13 cellular contexts compared by ENCODE assay signal in genomic region chr1:199742547-199742946, GRCh38.
A peak's percentile ranks its signal among the peaks of the same experiment; 100 is the strongest.
DNase-seq lines count a peak whose midpoint lies in the region; ATAC-seq and TF ChIP-seq lines count a peak whose summit lies in the region.
"Had no signal": no experiment of that assay in that cellular context is flagged by ENCODE, and none has a peak within 500 bp of the region (broad histone marks: within the 10 kb centered on the region; RNA-seq: fewer than 3 reads in every experiment).

No MANE protein-coding gene starts in this region.

- TF ChIP-seq CTCF in left lung (IDR thresholded peaks at IDR 0.05) (no peak), left ventricle myocardium inferior (IDR thresholded peaks at IDR 0.05; ENCODE audit: borderline replicate concordance) (no peak), suprapubic skin (IDR thresholded peaks at IDR 0.05) (no peak)

- intact Hi-C loops in left lung (cut with DNase I): no loop called here
- intact Hi-C loops in left ventricle myocardium inferior (cut with micrococcal nuclease): no loop called here

- no peak overlapping the region for H3K4me3 Mint-ChIP-seq in activated CD8-positive, alpha-beta memory T cell treated with anti-CD3 and anti-CD28 coated beads, Interleukin-2, amount 10 ng/mL, durations not matched to agents 7 days and 5 days
- H3K4me3 Mint-ChIP-seq: activated naive CD4-positive, alpha-beta T cell treated with anti-CD3 and anti-CD28 coated beads, Interleukin-2, amount 50 U/mL, for 24 hours had no signal

- DNase-seq in AG20443 (ENCODE audit: low spot score) (peak; percentile 51), LoVo (ENCODE audit: low spot score) (peak; percentile 37), adipocyte (ENCODE audit: low read depth) (peak; percentile 84), left lung (no peak), left ventricle myocardium inferior (no peak), suprapubic skin (ENCODE audit: low spot score in 2 of 2) (no peak), occipital lobe (lab: John Stamatoyannopoulos, UW) (no peak)
- no peak for DNase-seq in activated CD8-positive, alpha-beta memory T cell treated with anti-CD3 and anti-CD28 coated beads, Interleukin-2, amount 10 ng/mL, durations not matched to agents 7 days and 5 days
- DNase-seq: NCI-H1436 treated with DMSO at 0.1 percent for 48 hours; stimulated activated naive CD4-positive, alpha-beta T cell; T-helper 9 cell had no signal

- H3K27ac ChIP-seq in left lung (no peak overlapping the region), left ventricle myocardium inferior (replicated peaks) (no peak overlapping the region), suprapubic skin (no peak overlapping the region)

- no peak overlapping the region for H3K9ac ChIP-seq in adipocyte (ENCODE audit: low read length)

- CTCF ChIA-PET in activated CD8-positive, alpha-beta memory T cell treated with anti-CD3 and anti-CD28 coated beads, Interleukin-2, amount 10 ng/mL, durations not matched to agents 7 days and 5 days (lab: Charles Lee): no interaction called here

- H3K4me1 ChIP-seq in adipocyte (ENCODE audit: control insufficient read depth, insufficient read depth, low read length) (peaks cover 8% of the 10 kb centered on the region), left lung (peaks cover 0 to 8% of the 10 kb centered on the region in 2 donors), left ventricle myocardium inferior (no peaks in the 10 kb centered on the region), suprapubic skin (no peaks in the 10 kb centered on the region)

- H3K27me3 Mint-ChIP-seq in activated CD8-positive, alpha-beta memory T cell treated with anti-CD3 and anti-CD28 coated beads, Interleukin-2, amount 10 ng/mL, durations not matched to agents 7 days and 5 days: peaks cover 7% of the 10 kb centered on the region
- H3K27me3 Mint-ChIP-seq: progenitor cell of endocrine pancreas had no signal

- H3K36me3 ChIP-seq in adipocyte (ENCODE audit: control insufficient read depth, insufficient read depth, low read length, severe bottlenecking): no peaks in the 10 kb centered on the region
- no peaks in the 10 kb centered on the region for H3K36me3 ChIP-seq in left lung
- no peaks in the 10 kb centered on the region for H3K36me3 ChIP-seq in left ventricle myocardium inferior
- H3K36me3 ChIP-seq in suprapubic skin: no peaks in the 10 kb centered on the region

- peak; percentile 63 for ATAC-seq in left lung
- ATAC-seq in activated CD8-positive, alpha-beta memory T cell treated with anti-CD3 and anti-CD28 coated beads, Interleukin-2, amount 10 ng/mL, durations not matched to agents 7 days and 5 days: no peak

- no peak overlapping the region for H3K4me3 ChIP-seq in adipocyte (ENCODE audit: low read length)
- no peak overlapping the region for H3K4me3 ChIP-seq in left lung
- no peak overlapping the region for H3K4me3 ChIP-seq in left ventricle myocardium inferior
- no peak overlapping the region for H3K4me3 ChIP-seq in suprapubic skin

- no peaks in the 10 kb centered on the region for H3K9me3 Mint-ChIP-seq in activated CD8-positive, alpha-beta memory T cell treated with anti-CD3 and anti-CD28 coated beads, Interleukin-2, amount 10 ng/mL, durations not matched to agents 7 days and 5 days (ENCODE audit: low read depth)
- H3K9me3 Mint-ChIP-seq: activated naive CD4-positive, alpha-beta T cell treated with anti-CD3 and anti-CD28 coated beads, Interleukin-2, amount 50 U/mL, for 24 hours had no signal

- H3K9me3 ChIP-seq in adipocyte (ENCODE audit: control insufficient read depth, low read length) (no peaks in the 10 kb centered on the region), left lung (no peaks in the 10 kb centered on the region), left ventricle myocardium inferior (replicated peaks) (no peaks in the 10 kb centered on the region), suprapubic skin (no peaks in the 10 kb centered on the region)

- no peaks in the 10 kb centered on the region for H3K27me3 ChIP-seq in adipocyte (replicated peaks; ENCODE audit: control insufficient read depth, insufficient read depth, low read length)
- no peaks in the 10 kb centered on the region for H3K27me3 ChIP-seq in left lung
- H3K27me3 ChIP-seq in left ventricle myocardium inferior (ENCODE audit: low read depth): peaks cover 8% of the 10 kb centered on the region
- no peaks in the 10 kb centered on the region for H3K27me3 ChIP-seq in suprapubic skin

- TF ChIP-seq POLR2A in suprapubic skin (IDR thresholded peaks at IDR 0.05): no peak

- H3K36me3 Mint-ChIP-seq in activated CD8-positive, alpha-beta memory T cell treated with anti-CD3 and anti-CD28 coated beads, Interleukin-2, amount 10 ng/mL, durations not matched to agents 7 days and 5 days: no peaks in the 10 kb centered on the region
- H3K36me3 Mint-ChIP-seq: activated naive CD4-positive, alpha-beta T cell treated with anti-CD3 and anti-CD28 coated beads, Interleukin-2, amount 50 U/mL, for 24 hours had no signal

- TF ChIP-seq EP300 in suprapubic skin (IDR thresholded peaks at IDR 0.05): no peak

- H3K4me1 Mint-ChIP-seq in activated CD8-positive, alpha-beta memory T cell treated with anti-CD3 and anti-CD28 coated beads, Interleukin-2, amount 10 ng/mL, durations not matched to agents 7 days and 5 days: no peaks in the 10 kb centered on the region
- H3K4me1 Mint-ChIP-seq: activated naive CD4-positive, alpha-beta T cell treated with anti-CD3 and anti-CD28 coated beads, Interleukin-2, amount 50 U/mL, for 24 hours had no signal

- 68% methylated on average over 2 of the region's 2 CpGs for WGBS in suprapubic skin

- H3K27ac Mint-ChIP-seq in activated CD8-positive, alpha-beta memory T cell treated with anti-CD3 and anti-CD28 coated beads, Interleukin-2, amount 10 ng/mL, durations not matched to agents 7 days and 5 days: no peak overlapping the region
- H3K27ac Mint-ChIP-seq: activated naive CD4-positive, alpha-beta T cell treated with anti-CD3 and anti-CD28 coated beads, Interleukin-2, amount 50 U/mL, for 24 hours; progenitor cell of endocrine pancreas had no signal

Comparison
In these comparisons a context has a peak if more than half of its experiments do, and no peak if none do; other contexts are left out.
1. DNase-seq: peak in AG20443 (single experiment), LoVo (single experiment) and adipocyte (single experiment); none in left lung (0 of 2), left ventricle myocardium inferior (single experiment), activated CD8-positive, alpha-beta memory T cell treated with anti-CD3 and anti-CD28 coated beads, Interleukin-2, amount 10 ng/mL, durations not matched to agents 7 days and 5 days (single experiment), suprapubic skin (0 of 2) and occipital lobe (single experiment).